30 cellular contexts compared by ENCODE assay signal in genomic region chr1:61910035-61910434, GRCh38.
"Had no signal": no experiment of that assay in that cellular context is flagged by ENCODE, and none has a peak within 500 bp of the region (broad histone marks: within the 10 kb centered on the region; RNA-seq: fewer than 3 reads in every experiment).

No MANE protein-coding gene starts in this region.

- H3K27ac Mint-ChIP-seq: memory B cell; natural killer cell treated with Interleukin-12 subunit alpha and Interleukin-12 subunit beta and Interleukin-15 and Interleukin-18, amount 100 ng/mL, for 72 hours; stimulated activated effector memory CD8-positive, alpha-beta T cell treated with anti-CD3 and anti-CD28 coated beads, Interleukin-12 subunit alpha, Interleukin-12 subunit beta, amount 100 ng/mL, for 72 hours; stimulated activated naive CD8-positive, alpha-beta T cell treated with anti-CD3 and anti-CD28 coated beads, Interleukin-15, Interleukin-2, amounts not matched to agents 100 ng/mL and 50 ng/mL, for 24 hours had no signal

- H3K36me3 ChIP-seq: prostate gland, thoracic aorta, uterus had no signal

- H3K4me1 ChIP-seq: left ventricle myocardium inferior, pancreas, prostate gland, spleen, suprapubic skin, uterus had no signal

- H3K36me3 Mint-ChIP-seq: natural killer cell treated with Interleukin-12 subunit alpha and Interleukin-12 subunit beta and Interleukin-15 and Interleukin-18, amount 100 ng/mL, for 72 hours; stimulated activated effector memory CD8-positive, alpha-beta T cell treated with anti-CD3 and anti-CD28 coated beads, Interleukin-12 subunit alpha, Interleukin-12 subunit beta, amount 100 ng/mL, for 72 hours had no signal

- H3K4me1 Mint-ChIP-seq: memory B cell; naive thymus-derived CD4-positive, alpha-beta T cell; stimulated activated effector memory CD8-positive, alpha-beta T cell treated with anti-CD3 and anti-CD28 coated beads, Interleukin-12 subunit alpha, Interleukin-12 subunit beta, amount 100 ng/mL, for 72 hours had no signal

- H3K27me3 ChIP-seq: pancreas, sigmoid colon, spleen, suprapubic skin, tibial artery, uterus had no signal

- H3K27ac ChIP-seq: left ventricle myocardium inferior, pancreas, prostate gland, sigmoid colon, spleen, suprapubic skin, thoracic aorta, tibial artery, uterus had no signal

- H3K4me3 ChIP-seq: left ventricle myocardium inferior, lung, mucosa of descending colon, pancreas, prostate gland, sigmoid colon, spleen, suprapubic skin, thoracic aorta, tibial artery, uterus had no signal

- H3K9me3 ChIP-seq: left ventricle myocardium inferior, mucosa of descending colon, pancreas, prostate gland, sigmoid colon, spleen, suprapubic skin, thoracic aorta, tibial artery, uterus had no signal

- DNase-seq: hippocampal formation; kidney glomerular epithelial cell; left colon; left ventricle myocardium inferior; midbrain; mucosa of descending colon; naive thymus-derived CD4-positive, alpha-beta T cell; nucleus accumbens; pancreas; posterior cingulate gyrus; retina; right cardiac atrium; sigmoid colon; small intestine; spleen; stimulated activated CD4-positive, alpha-beta T cell treated with anti-CD3 and anti-CD28 coated beads, Interleukin-4, amount 100 ng/mL, for 24 hours; stimulated activated naive CD4-positive, alpha-beta T cell; tibial artery; trophoblast cell; uterus had no signal

- H3K27me3 Mint-ChIP-seq: memory B cell; naive thymus-derived CD4-positive, alpha-beta T cell; natural killer cell treated with Interleukin-12 subunit alpha and Interleukin-12 subunit beta and Interleukin-15 and Interleukin-18, amount 100 ng/mL, for 72 hours; stimulated activated naive CD8-positive, alpha-beta T cell treated with anti-CD3 and anti-CD28 coated beads, Interleukin-15, Interleukin-2, amounts not matched to agents 100 ng/mL and 50 ng/mL, for 24 hours had no signal

- FAIRE-seq: keratinocyte, pancreas, small intestine had no signal

- H3K9me3 Mint-ChIP-seq: memory B cell; naive thymus-derived CD4-positive, alpha-beta T cell; natural killer cell treated with Interleukin-12 subunit alpha and Interleukin-12 subunit beta and Interleukin-15 and Interleukin-18, amount 100 ng/mL, for 72 hours; neural crest cell; stimulated activated effector memory CD8-positive, alpha-beta T cell treated with anti-CD3 and anti-CD28 coated beads, Interleukin-12 subunit alpha, Interleukin-12 subunit beta, amount 100 ng/mL, for 72 hours; stimulated activated naive CD8-positive, alpha-beta T cell treated with anti-CD3 and anti-CD28 coated beads, Interleukin-15, Interleukin-2, amounts not matched to agents 100 ng/mL and 50 ng/mL, for 24 hours had no signal

- ATAC-seq: left colon; mucosa of descending colon; naive thymus-derived CD4-positive, alpha-beta T cell; natural killer cell treated with Interleukin-12 subunit alpha and Interleukin-12 subunit beta and Interleukin-15 and Interleukin-18, amount 100 ng/mL, for 72 hours; pancreas; right cardiac atrium; stimulated activated effector memory CD8-positive, alpha-beta T cell treated with anti-CD3 and anti-CD28 coated beads, Interleukin-12 subunit alpha, Interleukin-12 subunit beta, amount 100 ng/mL, for 72 hours had no signal

- H3K4me3 Mint-ChIP-seq: memory B cell; naive thymus-derived CD4-positive, alpha-beta T cell; natural killer cell treated with Interleukin-12 subunit alpha and Interleukin-12 subunit beta and Interleukin-15 and Interleukin-18, amount 100 ng/mL, for 72 hours; neural crest cell; stimulated activated effector memory CD8-positive, alpha-beta T cell treated with anti-CD3 and anti-CD28 coated beads, Interleukin-12 subunit alpha, Interleukin-12 subunit beta, amount 100 ng/mL, for 72 hours; stimulated activated naive CD8-positive, alpha-beta T cell treated with anti-CD3 and anti-CD28 coated beads, Interleukin-15, Interleukin-2, amounts not matched to agents 100 ng/mL and 50 ng/mL, for 24 hours had no signal
